10 cellular contexts compared by ENCODE assay signal in genomic region chr11:120248551-120249278, GRCh38. TPM values are rescaled to one million over a fixed set of nuclear protein-coding genes. Genes with fewer than 3 reads are reported as not detected.
DNase-seq lines count a peak whose midpoint lies in the region; ATAC-seq, FAIRE-seq and TF ChIP-seq lines count a peak whose summit lies in the region.
"Had no signal": no experiment of that assay in that cellular context is flagged by ENCODE, and none has a peak within 500 bp of the region (broad histone marks: within the 10 kb centered on the region; RNA-seq: fewer than 3 reads in every experiment).

No MANE protein-coding gene starts in this region.

- H3K27ac Mint-ChIP-seq in astrocyte (ENCODE audit: unreplicated experiment): peak overlapping the region; percentile 66

- H3K36me3 Mint-ChIP-seq in astrocyte (ENCODE audit: low read depth, unreplicated experiment): peaks cover 2% of the 10 kb centered on the region

- no peaks in the 10 kb centered on the region for H3K9me3 ChIP-seq in astrocyte (ENCODE audit: insufficient read depth, low read depth, low read length)

- H3K36me3 ChIP-seq in astrocyte (ENCODE audit: insufficient read depth, low read length): no peaks in the 10 kb centered on the region

- H3K79me2 ChIP-seq in astrocyte (ENCODE audit: insufficient read depth, low read length): no peaks in the 10 kb centered on the region

- H3K27me3 ChIP-seq in astrocyte (ENCODE audit: insufficient read depth, low read length): peaks cover 12% of the 10 kb centered on the region

- H4K20me1 ChIP-seq in astrocyte (ENCODE audit: insufficient read depth, low read length): no peaks in the 10 kb centered on the region

- H3K4me2 ChIP-seq in astrocyte (ENCODE audit: low read length): peak overlapping the region; percentile 44

- no peak overlapping the region for H3K27ac ChIP-seq in astrocyte (ENCODE audit: low read depth, low read length)

- H3K4me3 ChIP-seq in astrocyte (ENCODE audit: insufficient read depth, low read depth, low read length): no peak overlapping the region
- H3K4me3 ChIP-seq: lung had no signal

- H3K27me3 Mint-ChIP-seq in astrocyte (ENCODE audit: low read depth, unreplicated experiment): peaks cover 47% of the 10 kb centered on the region

- H3K9ac ChIP-seq in astrocyte (ENCODE audit: low read length): no peak overlapping the region

- peaks cover 18% of the 10 kb centered on the region for H3K4me1 Mint-ChIP-seq in astrocyte (ENCODE audit: low read depth, unreplicated experiment)

- peak; percentile 78 for DNase-seq in AG08395 (ENCODE audit: low spot score)
- peak; percentile 71 for DNase-seq in astrocyte (ENCODE audit: low read depth)
- no peak for DNase-seq in activated effector memory CD4-positive, alpha-beta T cell treated with anti-CD3 and anti-CD28 coated beads, Interleukin-2, amount 50 U/mL, for 16 hours
- DNase-seq in medulla oblongata (ENCODE audit: extremely low spot score): no peak
- no peak for DNase-seq in D341Med (ENCODE audit: low spot score)
- no peak for DNase-seq in cortex of kidney (lab: John Stamatoyannopoulos, UW)
- DNase-seq: activated CD4-positive, CD25-positive, alpha-beta regulatory T cell treated with anti-CD3 and anti-CD28 coated beads, Interleukin-2, amount 50 U/mL, for 72 hours had no signal

- no peak overlapping the region for H3K4me3 Mint-ChIP-seq in astrocyte (ENCODE audit: unreplicated experiment)

- H3K4me1 ChIP-seq in astrocyte (ENCODE audit: insufficient read depth, low read length): peaks cover 11% of the 10 kb centered on the region

- FAIRE-seq in astrocyte (lab: Jason Lieb, UNC): no peak

- no peak for TF ChIP-seq CTCF in astrocyte (IDR thresholded peaks at IDR 0.05; ENCODE audit: insufficient read depth, low read depth, low read length)

- ATAC-seq in GM19452 (IDR thresholded peaks at IDR 0.05; ENCODE audit: unreplicated experiment) (peak; percentile 84), HG03575 (IDR thresholded peaks at IDR 0.05; ENCODE audit: extremely low read depth, insufficient number of reproducible peaks, low FRiP score, unreplicated experiment) (peak; percentile 71)

- peak overlapping the region; percentile 11 for H2AFZ ChIP-seq in astrocyte (ENCODE audit: low read depth, low read length)

- peaks cover 1% of the 10 kb centered on the region for H3K9me3 Mint-ChIP-seq in astrocyte (ENCODE audit: unreplicated experiment)

RNA-seq across cellular contexts. Expression of gene POU2F3, which starts 8.8 kb away (rescaled TPM):
- total RNA-seq in astrocyte: 0.20 TPM in 1 of 2 replicates, not detected in the other

RNA-seq across cellular contexts. Expression of gene OAF, which starts 37.9 kb away (rescaled TPM):
- total RNA-seq in astrocyte: 20.9 and 22.5 TPM in 2 replicates

Comparison
In these comparisons a context has a peak if more than half of its experiments do, and no peak if none do; other contexts are left out.
1. DNase-seq: peak in AG08395 (single experiment) and astrocyte (single experiment); none in activated effector memory CD4-positive, alpha-beta T cell treated with anti-CD3 and anti-CD28 coated beads, Interleukin-2, amount 50 U/mL, for 16 hours (single experiment), medulla oblongata (single experiment), D341Med (single experiment) and cortex of kidney (single experiment).